16 cellular contexts compared by ENCODE assay signal in the genomic region with DNA sequence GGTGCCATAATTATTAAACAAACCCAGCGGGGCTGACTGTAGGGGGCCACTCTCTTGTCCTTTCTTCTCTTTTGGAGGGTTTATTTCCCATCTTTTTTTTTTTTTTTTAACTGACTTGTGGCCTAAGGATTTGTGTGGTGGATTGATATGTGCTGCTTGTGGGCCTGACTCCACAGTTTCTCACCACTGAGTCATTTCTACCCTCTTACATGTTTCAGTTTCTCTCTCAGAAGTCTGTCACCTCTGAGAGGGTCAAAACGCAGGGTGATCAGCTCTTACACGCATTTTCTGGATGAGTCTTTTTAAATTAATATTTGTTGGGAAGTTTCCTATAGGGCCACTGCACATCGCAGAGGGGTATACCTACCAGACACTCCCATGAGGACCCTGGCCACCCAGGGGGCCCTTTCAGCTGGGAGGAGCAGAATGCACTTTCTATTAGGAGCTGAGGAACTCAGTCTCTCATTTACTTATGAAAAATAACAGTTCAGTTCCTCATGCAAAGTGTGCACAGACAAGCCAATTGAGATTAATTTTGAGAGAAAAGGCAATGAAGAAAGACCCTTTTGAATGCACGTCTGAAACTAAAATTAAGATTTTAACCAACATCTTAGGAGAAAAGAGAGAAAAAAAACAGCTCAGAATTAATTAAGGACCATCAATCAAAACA.
DNase-seq lines count a peak whose midpoint lies in the region; ATAC-seq and TF ChIP-seq lines count a peak whose summit lies in the region.
"Had no signal": no experiment of that assay in that cellular context is flagged by ENCODE, and none has a peak within 500 bp of the region (broad histone marks: within the 10 kb centered on the region; RNA-seq: fewer than 3 reads in every experiment).

No MANE protein-coding gene starts in this region.

- CTCF ChIA-PET in GM10248 (lab: Yijun Ruan, JAX) = no interaction called here

- H3K27me3 ChIP-seq in upper lobe of right lung = no peaks in the 10 kb centered on the region

- no peak overlapping the region for H3K4me3 ChIP-seq in upper lobe of right lung

- POLR2A ChIA-PET in GM10248 (lab: Yijun Ruan, JAX) = no interaction called here

- no peaks in the 10 kb centered on the region for H3K36me3 ChIP-seq in upper lobe of right lung

- H3K36me3 Mint-ChIP-seq in activated naive CD4-positive, alpha-beta T cell treated with anti-CD3 and anti-CD28 coated beads, Interleukin-2, amount 50 U/mL, for 72 hours = peaks cover 0 to 7% of the 10 kb centered on the region in 2 donors
- H3K36me3 Mint-ChIP-seq: CD4-positive, CD25-positive, alpha-beta regulatory T cell had no signal

- intact Hi-C loops in upper lobe of right lung (cut with DNase I) = no loop called here

- peak; percentile 81 for ATAC-seq in GM19023 (IDR thresholded peaks at IDR 0.05; ENCODE audit: unreplicated experiment)
- ATAC-seq in HG02642 (IDR thresholded peaks at IDR 0.05; ENCODE audit: poor library complexity, unreplicated experiment) = peak; percentile 77
- ATAC-seq in HG03432 (IDR thresholded peaks at IDR 0.05; ENCODE audit: unreplicated experiment) = peak; percentile 100
- ATAC-seq in upper lobe of right lung = no peak
- no peak for ATAC-seq in activated naive CD4-positive, alpha-beta T cell treated with anti-CD3 and anti-CD28 coated beads, Interleukin-2, amount 50 U/mL, for 72 hours

- H3K27ac ChIP-seq in upper lobe of right lung = no peak overlapping the region

- peaks cover 4 to 26% of the 10 kb centered on the region in 2 donors for H3K9me3 Mint-ChIP-seq in activated naive CD4-positive, alpha-beta T cell treated with anti-CD3 and anti-CD28 coated beads, Interleukin-2, amount 50 U/mL, for 72 hours

- H3K27ac Mint-ChIP-seq in activated naive CD4-positive, alpha-beta T cell treated with anti-CD3 and anti-CD28 coated beads, Interleukin-2, amount 50 U/mL, for 72 hours = peak overlapping the region in 1 of 2 donors; percentile 46
- H3K27ac Mint-ChIP-seq: CD4-positive, CD25-positive, alpha-beta regulatory T cell; stimulated activated naive CD8-positive, alpha-beta T cell treated with anti-CD3 and anti-CD28 coated beads, Interleukin-15, Interleukin-2, amounts not matched to agents 100 ng/mL and 50 ng/mL, for 24 hours had no signal

- no peaks in the 10 kb centered on the region for H3K4me1 ChIP-seq in upper lobe of right lung

- no peaks in the 10 kb centered on the region for H3K9me3 ChIP-seq in upper lobe of right lung

- DNase-seq in GM10248 (ENCODE audit: extremely low spot score) (peak; percentile 15), AML-193 (lab: John Stamatoyannopoulos, UW) (no peak), upper lobe of right lung (no peak), NCI-H2227 (lab: John Stamatoyannopoulos, UW; ENCODE audit: unreplicated experiment) (no peak)
- no peak for DNase-seq in activated naive CD4-positive, alpha-beta T cell treated with anti-CD3 and anti-CD28 coated beads, Interleukin-2, amount 50 U/mL, for 72 hours (ENCODE audit: low spot score in 2 of 2)
- DNase-seq: activated CD4-positive, alpha-beta T cell treated with anti-CD3 and anti-CD28 coated beads for 48 hours; activated T-cell treated with anti-CD3 and anti-CD28 coated beads, Interleukin-2, amount 50 U/mL, for 48 hours; CD4-positive, CD25-positive, alpha-beta regulatory T cell; central memory CD4-positive, alpha-beta T cell; NCI-H187; nucleus accumbens; Right ventricle myocardium superior had no signal

- TF ChIP-seq CTCF in GM10248 (IDR thresholded peaks at IDR 0.05; ENCODE audit: control extremely low read depth, extremely low read depth, low read depth, missing control alignments) (no peak), upper lobe of right lung (IDR thresholded peaks at IDR 0.05) (no peak)

Comparison
In these comparisons a context has a peak if more than half of its experiments do, and no peak if none do; other contexts are left out.
1. ATAC-seq: peak in GM19023 (single experiment), HG02642 (single experiment) and HG03432 (single experiment); none in upper lobe of right lung (single experiment) and activated naive CD4-positive, alpha-beta T cell treated with anti-CD3 and anti-CD28 coated beads, Interleukin-2, amount 50 U/mL, for 72 hours (0 of 2).